ENCODE assay signal across 27 cellular contexts in genomic region chr1:63901094-63901493, GRCh38.
DNase-seq lines count a peak whose midpoint lies in the region; ATAC-seq, FAIRE-seq and TF ChIP-seq lines count a peak whose summit lies in the region.
"Had no signal": no experiment of that assay in that cellular context is flagged by ENCODE, and none has a peak within 500 bp of the region (broad histone marks: within the 10 kb centered on the region; RNA-seq: fewer than 3 reads in every experiment).

No MANE protein-coding gene starts in this region.

- H2AFZ ChIP-seq in GM23338 (no peak overlapping the region), K562 (ENCODE audit: low read depth, low read length) (no peak overlapping the region), keratinocyte (ENCODE audit: control insufficient read depth, low read length) (no peak overlapping the region)

- no peak for DNase-seq in A549 (ENCODE audit: low read depth in 1 of 2, low spot score in 1 of 2)
- no peak for DNase-seq in GM23338 (ENCODE audit: low spot score)
- DNase-seq in K562 (ENCODE audit: extremely low read depth in 1 of 4, low spot score in 3 of 4): no peak
- no peak for DNase-seq in keratinocyte (ENCODE audit: low read depth, low spot score)
- no peak for DNase-seq in NCI-H1694 treated with DMSO at 0.1 percent for 48 hours (lab: John Stamatoyannopoulos, UW)
- DNase-seq in activated T-cell treated with anti-CD3 and anti-CD28 coated beads, Interleukin-2, amount 50 U/mL, for 1 hour: no peak
- DNase-seq in NCI-H774 (lab: John Stamatoyannopoulos, UW): no peak
- DNase-seq: AML-193; CD4-positive, alpha-beta memory T cell; COR-L47; DMS79; EL; GDM1; HCEC 1CT; NCI-H1048; NCI-H1417; NCI-H1694; NCI-H2081; NCI-H2227 treated with DMSO at 0.1 percent for 48 hours; NCI-H526 treated with DMSO at 0.1 percent for 48 hours; SHP77 treated with DMSO at 0.1 percent for 48 hours had no signal

- no peaks in the 10 kb centered on the region for H3K9me3 ChIP-seq in A549
- H3K9me3 ChIP-seq in K562 (replicated peaks; ENCODE audit: control insufficient read depth, insufficient read depth, low read depth, low read length): no peaks in the 10 kb centered on the region
- H3K9me3 ChIP-seq in keratinocyte (ENCODE audit: control insufficient read depth, low read depth, low read length): no peaks in the 10 kb centered on the region
- H3K9me3 ChIP-seq: BLaER1 treated with 17β-estradiol and CSF1 and Interleukin-3, amounts not matched to agents 10 nM and 100 nM had no signal

- H3K9me1 ChIP-seq in K562 (ENCODE audit: control insufficient read depth, insufficient read depth, low read length): no peaks in the 10 kb centered on the region
- H3K9me1 ChIP-seq in keratinocyte (ENCODE audit: control insufficient read depth, extremely low read depth, insufficient read depth, low read length): no peaks in the 10 kb centered on the region

- 0 out of 3 replicates have a peak overlapping the region, but pooled peaks have one; percentile 19 for H3K4me2 ChIP-seq in A549
- no peak overlapping the region for H3K4me2 ChIP-seq in GM23338
- H3K4me2 ChIP-seq in K562 (ENCODE audit: insufficient read depth, low read length): no peak overlapping the region
- no peak overlapping the region for H3K4me2 ChIP-seq in keratinocyte (ENCODE audit: control insufficient read depth, extremely low read depth, insufficient read depth, low read depth, low read length)
- H3K4me2 ChIP-seq: BLaER1 treated with 17β-estradiol and CSF1 and Interleukin-3, amounts not matched to agents 10 nM and 100 nM had no signal

- CTCF ChIA-PET in A549 (lab: Yijun Ruan, JAX) (interaction anchor here (1.8 kb wide), 1 partner anchor 17 kb away, joined by 5 read pairs; no protein-coding TSS in a partner anchor), K562 (lab: Yijun Ruan, JAX; ENCODE audit: low intra/inter-chr PET ratio) (no interaction called here)

- TF ChIP-seq CTCF in A549 (IDR thresholded peaks at IDR 0.05): no peak
- no peak for TF ChIP-seq CTCF in GM23338 (conservative IDR thresholded peaks at IDR 0.05; ENCODE audit: low read depth in 2 of 2)
- no peak for TF ChIP-seq CTCF in K562 (IDR thresholded peaks at IDR 0.05 in 2 of 3, conservative IDR thresholded peaks at IDR 0.05 in 1 of 3; ENCODE audit: insufficient read depth in 2 of 3, low read depth in 1 of 3, low read length in 3 of 3)
- TF ChIP-seq CTCF in keratinocyte (optimal IDR thresholded peaks at IDR 0.05 in 1 of 3, IDR thresholded peaks at IDR 0.05 in 1 of 3, conservative IDR thresholded peaks at IDR 0.05 in 1 of 3; ENCODE audit: extremely low read depth in 1 of 3, insufficient read depth in 2 of 3, low read length in 3 of 3): no peak

- no peak for TF ChIP-seq RAD21 in A549 (conservative IDR thresholded peaks at IDR 0.05 in 1 of 2, IDR thresholded peaks at IDR 0.05 in 1 of 2)
- no peak for TF ChIP-seq RAD21 in K562 (CRISPR knock-in tag; conservative IDR thresholded peaks at IDR 0.05 in 1 of 2, IDR thresholded peaks at IDR 0.05 in 1 of 2)

- H3K4me1 ChIP-seq in A549: peaks cover 47% of the 10 kb centered on the region
- peaks cover 36% of the 10 kb centered on the region for H3K4me1 ChIP-seq in GM23338 (ENCODE audit: insufficient read depth)
- H3K4me1 ChIP-seq in K562 (replicated peaks in 1 of 2; ENCODE audit: control insufficient read depth in 2 of 2, insufficient read depth in 2 of 2, low read length in 2 of 2): no peaks in the 10 kb centered on the region
- H3K4me1 ChIP-seq in keratinocyte (ENCODE audit: control insufficient read depth, extremely low read depth, insufficient read depth, low read length): peaks cover 9% of the 10 kb centered on the region

- H4K20me1 ChIP-seq in GM23338 (replicated peaks; ENCODE audit: insufficient read depth): no peaks in the 10 kb centered on the region; the same call in none of the 2 replicates
- H4K20me1 ChIP-seq in K562 (replicated peaks; ENCODE audit: control insufficient read depth, insufficient read depth, low read length): no peaks in the 10 kb centered on the region
- no peaks in the 10 kb centered on the region for H4K20me1 ChIP-seq in keratinocyte (ENCODE audit: control insufficient read depth, extremely low read depth, insufficient read depth, low read length)
- H4K20me1 ChIP-seq: BLaER1 treated with 17β-estradiol and CSF1 and Interleukin-3, amounts not matched to agents 10 nM and 100 nM had no signal

- peaks cover 10% of the 10 kb centered on the region for H3K27me3 Mint-ChIP-seq in GM23338 (ENCODE audit: insufficient read depth, low read depth, poor library complexity)

- H3F3A ChIP-seq in GM23338 (replicated peaks; ENCODE audit: low read depth): no peaks in the 10 kb centered on the region; the same call in 1 of the 2 replicates

- H3K4me3 ChIP-seq in A549 (no peak overlapping the region), GM23338 (no peak overlapping the region), K562 (no peak overlapping the region), keratinocyte (ENCODE audit: control insufficient read depth in 2 of 3, extremely low read depth in 1 of 3, insufficient read depth in 2 of 3, low read depth in 1 of 3, low read length in 3 of 3) (no peak overlapping the region)
- H3K4me3 ChIP-seq: BLaER1 treated with 17β-estradiol and CSF1 and Interleukin-3, amounts not matched to agents 10 nM and 100 nM; SK-N-MC had no signal

- in situ Hi-C loops in K562 (cut with MboI): no loop called here

- peaks cover 60% of the 10 kb centered on the region for H3K4me1 Mint-ChIP-seq in GM23338
- H3K4me1 Mint-ChIP-seq: CD4-positive, alpha-beta memory T cell had no signal

- no peak for FAIRE-seq in A549 (lab: Jason Lieb, UNC)
- FAIRE-seq in K562 (lab: Jason Lieb, UNC): no peak
- FAIRE-seq in keratinocyte (lab: Jason Lieb, UNC): peak; percentile 26
- FAIRE-seq: A204.1, GM12892 had no signal

- dilution Hi-C loops in keratinocyte (cut with MboI; ENCODE audit: extremely low pct_ligation_motif_present, low sequenced_read_pairs): no loop called here

- H3K79me2 ChIP-seq in GM23338 (replicated peaks; ENCODE audit: insufficient read depth) (peaks cover 97% of the 10 kb centered on the region), K562 (ENCODE audit: control insufficient read depth, insufficient read depth, low read length) (no peaks in the 10 kb centered on the region), keratinocyte (ENCODE audit: control insufficient read depth, insufficient read depth, low read length) (no peaks in the 10 kb centered on the region)

- H3K9me2 ChIP-seq in GM23338 (ENCODE audit: insufficient read depth): no peaks in the 10 kb centered on the region

- H3K36me3 ChIP-seq in GM23338 (ENCODE audit: insufficient read depth) (no peaks in the 10 kb centered on the region), K562 (ENCODE audit: control insufficient read depth, insufficient read depth, low read length) (no peaks in the 10 kb centered on the region), keratinocyte (ENCODE audit: control insufficient read depth in 2 of 2, extremely low read depth in 1 of 2, insufficient read depth in 2 of 2, low read length in 2 of 2) (no peaks in the 10 kb centered on the region)
- H3K36me3 ChIP-seq: BLaER1 treated with 17β-estradiol and CSF1 and Interleukin-3, amounts not matched to agents 10 nM and 100 nM had no signal

- H3K27me3 ChIP-seq in GM23338 (ENCODE audit: insufficient read depth) (no peaks in the 10 kb centered on the region), K562 (ENCODE audit: control insufficient read depth in 2 of 2, insufficient read depth in 2 of 2, low read length in 2 of 2) (no peaks in the 10 kb centered on the region), keratinocyte (ENCODE audit: control insufficient read depth, extremely low read depth, insufficient read depth, low read length) (no peaks in the 10 kb centered on the region)
- H3K27me3 ChIP-seq: BLaER1 treated with 17β-estradiol and CSF1 and Interleukin-3, amounts not matched to agents 10 nM and 100 nM had no signal

- ATAC-seq in A549 (peak in 1 of 2 experiments; percentile 40; a peak in 3 of 6 replicates), GM23338 (no peak), K562 (no peak), GM21717 (IDR thresholded peaks at IDR 0.05; ENCODE audit: unreplicated experiment) (no peak)

- H3K27ac Mint-ChIP-seq in GM23338: peak overlapping the region; percentile 49; the same call in 1 of the 2 replicates
- H3K27ac Mint-ChIP-seq: CD4-positive, alpha-beta memory T cell had no signal

- no peak overlapping the region for H3K4me3 Mint-ChIP-seq in GM23338
- H3K4me3 Mint-ChIP-seq: CD4-positive, alpha-beta memory T cell; IgD-negative memory B cell had no signal

- 72% methylated on average over 6 of the region's 6 CpGs for WGBS in A549 (ENCODE audit: missing lambda C conversion rate)
- WGBS in K562 (ENCODE audit: insufficient coverage, low coverage, missing lambda C conversion rate): 2% methylated on average over 5 of the region's 6 CpGs

- intact Hi-C loops in K562 (cut with micrococcal nuclease): no loop called here

- peak overlapping the region; percentile 42 to 78; a peak in 5 of 6 replicates for H3K27ac ChIP-seq in A549
- no peak overlapping the region for H3K27ac ChIP-seq in GM23338 (ENCODE audit: low read depth)
- H3K27ac ChIP-seq in K562 (ENCODE audit: extremely low read depth, low read depth, low read length): no peak overlapping the region
- no peak overlapping the region for H3K27ac ChIP-seq in keratinocyte (ENCODE audit: control insufficient read depth, insufficient read depth, low read length)
- H3K27ac ChIP-seq: BLaER1 treated with 17β-estradiol and CSF1 and Interleukin-3, amounts not matched to agents 10 nM and 100 nM; SK-N-MC had no signal

- no peaks in the 10 kb centered on the region for H3K9me3 Mint-ChIP-seq in GM23338

- BruUV-seq in K562 (replicated peaks; lab: Mats Ljungman, UMichigan): no TSS peak

- no peak for TF ChIP-seq POLR2A in A549 (IDR thresholded peaks at IDR 0.05; ENCODE audit: low read length)
- TF ChIP-seq POLR2A in K562 (conservative IDR thresholded peaks at IDR 0.05): no peak

- H3K36me3 Mint-ChIP-seq in GM23338 (ENCODE audit: low read depth): no peaks in the 10 kb centered on the region
- H3K36me3 Mint-ChIP-seq: CD4-positive, alpha-beta memory T cell; IgD-negative memory B cell had no signal

- POLR2A ChIA-PET in A549 (lab: Yijun Ruan, JAX): no interaction called here
- POLR2A ChIA-PET in K562 (lab: Yijun Ruan, JAX): no interaction called here

- TF ChIP-seq EP300 in A549 (IDR thresholded peaks at IDR 0.05) (no peak), K562 (IDR thresholded peaks at IDR 0.05; ENCODE audit: low read length) (no peak)

- H3K9ac ChIP-seq in K562 (ENCODE audit: insufficient read depth in 1 of 2, low read depth in 2 of 2, low read length in 2 of 2): no peak overlapping the region
- no peak overlapping the region for H3K9ac ChIP-seq in keratinocyte (ENCODE audit: control insufficient read depth, extremely low read depth, insufficient read depth, low read length)
- H3K9ac ChIP-seq: BLaER1 treated with 17β-estradiol and CSF1 and Interleukin-3, amounts not matched to agents 10 nM and 100 nM had no signal

TF ChIP-seq in A549, 52 proteins besides CTCF, POLR2A, EP300 and RAD21 (continues in another document):
- TF ChIP-seq CEBPB (IDR thresholded peaks at IDR 0.05): no peak
- peak; percentile 66 for TF ChIP-seq MAFK (IDR thresholded peaks at IDR 0.05; ENCODE audit: partially characterized antibody)

TF ChIP-seq in GM23338, 12 proteins besides CTCF, POLR2A, EP300 and RAD21:
- TF ChIP-seq NANOG (IDR thresholded peaks at IDR 0.05; ENCODE audit: borderline replicate concordance): no peak

TF ChIP-seq in K562, 482 proteins besides CTCF, POLR2A, EP300 and RAD21:
- 0 out of 2 replicates have a peak, but pooled peaks have one; percentile 6 for TF ChIP-seq NFE2 (IDR thresholded peaks at IDR 0.05; ENCODE audit: low read depth)
- TF ChIP-seq U2AF2 (optimal IDR thresholded peaks at IDR 0.05; ENCODE audit: low read depth, low read length): no peak
TF ChIP-seq in K562: peak in this region for 1.

Comparison
In these comparisons a context has a peak if more than half of its experiments do, and no peak if none do; other contexts are left out.
1. H3K27ac ChIP-seq: peak in A549 (2 of 2); none in GM23338 (single experiment), K562 (single experiment) and keratinocyte (single experiment).
2. Of the 35 proteins assayed by ChIP-seq in both K562 and A549: peak only in K562: none; only in A549: MAFK; in both: none; in neither: 34.